17 cellular contexts compared by ENCODE assay signal in the genomic region with DNA sequence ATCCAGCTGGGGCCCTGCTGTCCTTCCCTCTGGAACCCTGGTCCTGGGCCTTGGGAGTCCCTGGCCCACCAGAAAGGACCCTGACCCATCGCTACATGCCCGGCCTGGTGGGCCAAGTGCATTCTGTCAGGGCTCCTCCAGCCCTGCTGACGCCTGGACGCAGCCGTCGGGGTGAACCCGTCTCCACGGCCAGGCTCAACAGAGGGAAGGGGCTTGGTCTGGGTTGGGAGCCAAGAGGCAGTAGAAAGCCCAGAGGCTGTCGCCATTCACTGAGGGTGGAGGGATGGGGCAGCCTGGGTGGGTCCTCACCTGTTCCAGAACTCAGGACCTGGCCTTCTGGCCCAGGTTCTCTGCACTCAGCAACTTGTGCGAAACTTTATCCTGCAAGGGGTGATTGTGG. TPM values are rescaled to one million over a fixed set of nuclear protein-coding genes. Genes with fewer than 3 reads are reported as not detected.
A peak's percentile ranks its signal among the peaks of the same experiment; 100 is the strongest.
DNase-seq lines count a peak whose midpoint lies in the region; ATAC-seq and TF ChIP-seq lines count a peak whose summit lies in the region.
"Had no signal": no experiment of that assay in that cellular context is flagged by ENCODE, and none has a peak within 500 bp of the region (broad histone marks: within the 10 kb centered on the region; RNA-seq: fewer than 3 reads in every experiment).

No MANE protein-coding gene starts in this region.

- intact Hi-C loops in Right ventricle myocardium inferior (cut with DNase I) (no loop called here), heart right ventricle (cut with DNase I) (loop anchor here in 1 of 10 donors (10.0 kb wide), 1 partner anchor 144 kb away; no protein-coding TSS in a partner anchor), left colon (cut with DNase I, micrococcal nuclease) (no loop called here)

- H3K27me3 ChIP-seq in heart right ventricle (no peaks in the 10 kb centered on the region), tibial nerve (no peaks in the 10 kb centered on the region)
- H3K27me3 ChIP-seq: SJSA1 had no signal

- WGBS in heart right ventricle, 2 donors: 91 to 93% methylated on average over 10 of the region's 10 CpGs
- 84 to 92% methylated on average over 3 to 10 of the region's 10 CpGs for WGBS in tibial nerve, 2 donors

- peak; percentile 12 for ATAC-seq in Right ventricle myocardium inferior
- no peak for ATAC-seq in heart right ventricle
- peak; percentile 30 for ATAC-seq in left colon
- no peak for ATAC-seq in HG02571 (IDR thresholded peaks at IDR 0.05; ENCODE audit: unreplicated experiment)

- DNase-seq in Right ventricle myocardium inferior (ENCODE audit: missing footprints) (peak; percentile 47), heart right ventricle (no peak), SK-N-MC (ENCODE audit: low read depth, low spot score) (no peak), left colon (no peak), tibial nerve (ENCODE audit: low spot score in 2 of 2) (no peak), immature natural killer cell (no peak), NCI-H526 (lab: John Stamatoyannopoulos, UW) (no peak)
- DNase-seq: 8988T, GF-D8, HCEC 1CT, NCI-H187, NCI-H69 had no signal

- no peak overlapping the region for H3K27ac ChIP-seq in heart right ventricle
- H3K27ac ChIP-seq in SK-N-MC: peak overlapping the region; percentile 85
- H3K27ac ChIP-seq in tibial nerve: peak overlapping the region; percentile 40 to 89 (median 62)
- H3K27ac ChIP-seq: GM23248, HL-60, SJSA1 had no signal

- H3K36me3 ChIP-seq in heart right ventricle (peaks cover 0 to 23% (median 0%) of the 10 kb centered on the region in 9 donors), SK-N-MC (ENCODE audit: insufficient read depth, low read length) (no peaks in the 10 kb centered on the region), tibial nerve (peaks cover 0 to 29% (median 4%) of the 10 kb centered on the region in 3 donors)
- H3K36me3 ChIP-seq: SJSA1 had no signal

- TF ChIP-seq POLR2A in tibial nerve (IDR thresholded peaks at IDR 0.05): no peak

- no peaks in the 10 kb centered on the region for H3K36me3 Mint-ChIP-seq in immature natural killer cell

- peak overlapping the region; percentile 53 for H3K9ac ChIP-seq in SK-N-MC (ENCODE audit: insufficient read length)
- H3K9ac ChIP-seq: GM23248 had no signal

- H3K4me1 ChIP-seq in heart right ventricle: peaks cover 0 to 9% (median 0%) of the 10 kb centered on the region in 9 donors
- H3K4me1 ChIP-seq in tibial nerve: peaks cover 0 to 31% (median 0%) of the 10 kb centered on the region in 4 donors
- H3K4me1 ChIP-seq: SJSA1 had no signal

- no peak overlapping the region for H3K4me3 Mint-ChIP-seq in immature natural killer cell

- no peaks in the 10 kb centered on the region for H3K9me3 Mint-ChIP-seq in immature natural killer cell

- TF ChIP-seq CTCF in heart right ventricle (IDR thresholded peaks at IDR 0.05) (no peak), tibial nerve (IDR thresholded peaks at IDR 0.05) (no peak)

- H3K9me3 ChIP-seq in heart right ventricle (no peaks in the 10 kb centered on the region), SK-N-MC (ENCODE audit: low read depth, low read length) (no peaks in the 10 kb centered on the region), tibial nerve (no peaks in the 10 kb centered on the region)
- H3K9me3 ChIP-seq: SJSA1 had no signal

- H3K4me3 ChIP-seq in heart right ventricle: no peak overlapping the region
- no peak overlapping the region for H3K4me3 ChIP-seq in SK-N-MC
- no peak overlapping the region for H3K4me3 ChIP-seq in tibial nerve
- H3K4me3 ChIP-seq: GM23248, SJSA1 had no signal

- peaks cover 3 to 5% of the 10 kb centered on the region in 2 donors for H3K4me1 Mint-ChIP-seq in immature natural killer cell

- H3K27me3 Mint-ChIP-seq in immature natural killer cell (ENCODE audit: low read depth in 3 of 3): no peaks in the 10 kb centered on the region

- TF ChIP-seq EP300 in tibial nerve (IDR thresholded peaks at IDR 0.05): no peak

- no peak overlapping the region for H3K27ac Mint-ChIP-seq in immature natural killer cell

RNA-seq across cellular contexts. Expression of gene TOLLIP, which starts 39.0 kb away (rescaled TPM):
- 46.8 TPM for total RNA-seq in Right ventricle myocardium inferior
- 10 to 100 TPM; 34.3 to 53.6 (median 45.2) TPM for total RNA-seq in heart right ventricle
- polyA plus RNA-seq in heart right ventricle: 10 to 100 TPM; 19.0 to 32.5 TPM
- total RNA-seq in left colon: 10 to 100 TPM; 62.8 to 63.7 TPM
- 10 to 100 TPM; 50.9 to 89.0 (median 54.9) TPM for total RNA-seq in tibial nerve
- polyA plus RNA-seq in immature natural killer cell: 10 to 100 TPM; 40.5 to 47.8 (median 42.2) TPM

RNA-seq across cellular contexts. Expression of gene MUC5B, which starts 47.6 kb away (rescaled TPM):
- not detected for total RNA-seq in Right ventricle myocardium inferior
- total RNA-seq in heart right ventricle: not detected
- not detected for polyA plus RNA-seq in heart right ventricle
- total RNA-seq in left colon: 100 to 1,000 TPM; 258 to 369 TPM
- total RNA-seq in tibial nerve: under 1 TPM in 2 of 4 donors, not detected in 2; under 0.01 to 0.22 TPM
- polyA plus RNA-seq in immature natural killer cell: not detected
- total RNA-seq: Daoy, GM23248, SJSA1 had no signal
- polyA plus RNA-seq: GM23248 had no signal

Comparison
In these comparisons a context has a peak if more than half of its experiments do, and no peak if none do; other contexts are left out.
1. ATAC-seq: peak in Right ventricle myocardium inferior (single experiment) and left colon (single experiment); none in heart right ventricle (0 of 8) and HG02571 (single experiment).
2. H3K27ac ChIP-seq: peak in SK-N-MC (single experiment) and tibial nerve (4 of 4); none in heart right ventricle (0 of 10).
3. RNA of gene MUC5B, which starts 47.6 kb away (total RNA-seq): 258 to 369 TPM in left colon; not detected in Right ventricle myocardium inferior (single experiment), not detected in heart right ventricle and under 0.01 to 0.22 TPM in tibial nerve; every median in the first group is over 100 times any median in the second.